Comparison of ENCODE assay signal across 18 cellular contexts in genomic region chr13:107466326-107466725, GRCh38.
DNase-seq lines count a peak whose midpoint lies in the region; ATAC-seq, FAIRE-seq and TF ChIP-seq lines count a peak whose summit lies in the region.
"Had no signal": no experiment of that assay in that cellular context is flagged by ENCODE, and none has a peak within 500 bp of the region (broad histone marks: within the 10 kb centered on the region; RNA-seq: fewer than 3 reads in every experiment).

No MANE protein-coding gene starts in this region.

- no peak overlapping the region for H2AK5ac ChIP-seq in H1 (ENCODE audit: low read depth, low read length)
- H2AK5ac ChIP-seq in mesendoderm (ENCODE audit: low read length) = no peak overlapping the region

- H3K56ac ChIP-seq in H1 (replicated peaks; ENCODE audit: insufficient read length, low read depth, low read length) (no peak overlapping the region), mesendoderm (ENCODE audit: low read length) (no peak overlapping the region)

- no peak overlapping the region for H3K27ac ChIP-seq in GM23248
- H3K27ac ChIP-seq in RWPE1 = no peak overlapping the region
- H3K27ac ChIP-seq in H1 (ENCODE audit: low read depth, low read length) = no peak overlapping the region
- no peak overlapping the region for H3K27ac ChIP-seq in mesendoderm (ENCODE audit: low read depth, low read length)
- H3K27ac ChIP-seq: colonic mucosa, uterus, WERI-Rb-1 had no signal

- H3K79me1 ChIP-seq in H1 (ENCODE audit: low read depth, low read length) (no peaks in the 10 kb centered on the region), mesendoderm (ENCODE audit: low read length) (no peaks in the 10 kb centered on the region)

- H4K20me1 ChIP-seq in GM23248 (ENCODE audit: insufficient read depth) = no peaks in the 10 kb centered on the region
- no peaks in the 10 kb centered on the region for H4K20me1 ChIP-seq in H1 (replicated peaks in 1 of 2; ENCODE audit: control insufficient read depth in 1 of 2, insufficient read depth in 2 of 2, low read length in 2 of 2)

- H3K4me2 ChIP-seq in GM23248 (ENCODE audit: unreplicated experiment) = no peak overlapping the region
- H3K4me2 ChIP-seq in H1 (ENCODE audit: insufficient read depth in 1 of 2, low read depth in 2 of 2, low read length in 2 of 2) = no peak overlapping the region
- no peak overlapping the region for H3K4me2 ChIP-seq in mesendoderm (ENCODE audit: low read length)

- no peaks in the 10 kb centered on the region for H3K23me2 ChIP-seq in H1 (ENCODE audit: low read depth, low read length)

- H3K9me3 ChIP-seq in GM23248 (ENCODE audit: low read depth) (no peaks in the 10 kb centered on the region), H1 (ENCODE audit: insufficient read depth in 2 of 2, low read depth in 1 of 2, low read length in 1 of 2) (no peaks in the 10 kb centered on the region), HAP-1 (no peaks in the 10 kb centered on the region)
- H3K9me3 ChIP-seq: Caco-2, colonic mucosa, uterus had no signal

- H2AFZ ChIP-seq in GM23248 = no peak overlapping the region
- H2AFZ ChIP-seq in H1 (ENCODE audit: low read length) = no peak overlapping the region

- H3K27me3 ChIP-seq in GM23248 (replicated peaks; ENCODE audit: insufficient read depth) (no peaks in the 10 kb centered on the region), H1 (replicated peaks in 1 of 4; ENCODE audit: control insufficient read depth in 3 of 4, extremely low read depth in 1 of 4, insufficient read depth in 3 of 4, low read length in 3 of 4) (no peaks in the 10 kb centered on the region), mesendoderm (ENCODE audit: insufficient read depth, low read length, poor library complexity) (no peaks in the 10 kb centered on the region), HAP-1 (ENCODE audit: low read depth) (no peaks in the 10 kb centered on the region)
- H3K27me3 ChIP-seq: colonic mucosa, uterus had no signal

- H4K5ac ChIP-seq in H1 (ENCODE audit: insufficient read length, low read depth, low read length) = no peak overlapping the region
- H4K5ac ChIP-seq in mesendoderm (ENCODE audit: low read length) = no peak overlapping the region

- H3K4me3 ChIP-seq in GM23248 = no peak overlapping the region
- no peak overlapping the region for H3K4me3 ChIP-seq in H1 (ENCODE audit: extremely low read depth in 1 of 4, insufficient read depth in 2 of 4, low read depth in 3 of 4, low read length in 4 of 4)
- H3K4me3 ChIP-seq in mesendoderm (ENCODE audit: low read length) = no peak overlapping the region
- H3K4me3 ChIP-seq in HAP-1 = no peak overlapping the region
- H3K4me3 ChIP-seq: colonic mucosa, uterus had no signal

- DNase-seq in GM23248 (peak; percentile 61), RWPE1 (ENCODE audit: low spot score) (peak; percentile 11), H1 (ENCODE audit: low read depth in 1 of 2, low spot score in 2 of 2) (peak in 1 of 2 experiments; percentile 15), mesendoderm (peak; percentile 93), HAP-1 (ENCODE audit: low spot score in 2 of 2) (no peak), mucosa of gallbladder (ENCODE audit: low spot score) (no peak), NCI-H1436 treated with DMSO at 0.1 percent for 48 hours (lab: John Stamatoyannopoulos, UW) (no peak)
- DNase-seq: amniotic stem cell; Caco-2; colonic mucosa; NCI-H1694 treated with DMSO at 0.1 percent for 48 hours; NCI-H510A; stimulated activated naive CD8-positive, alpha-beta T cell treated with anti-CD3 and anti-CD28 coated beads, Interleukin-15, amount 100 ng/mL, for 72 hours; uterus; WERI-Rb-1 had no signal

- no peak overlapping the region for H2BK12ac ChIP-seq in H1 (ENCODE audit: low read depth, low read length)

- H3K79me2 ChIP-seq in GM23248 (ENCODE audit: insufficient read depth) (no peaks in the 10 kb centered on the region), H1 (ENCODE audit: control insufficient read depth in 1 of 2, insufficient read depth in 2 of 2, low read length in 2 of 2) (no peaks in the 10 kb centered on the region), mesendoderm (ENCODE audit: control insufficient read depth, insufficient read depth, low read length) (no peaks in the 10 kb centered on the region)

- H2BK120ac ChIP-seq in H1 (replicated peaks; ENCODE audit: low read depth, low read length) = no peak overlapping the region
- H2BK120ac ChIP-seq in mesendoderm (ENCODE audit: low read depth, low read length) = no peak overlapping the region

- no peak for TF ChIP-seq POLR2A in H1 (IDR thresholded peaks at IDR 0.05; ENCODE audit: control extremely low read depth in 1 of 2, low read depth in 2 of 2, low read length in 2 of 2)

- no peak overlapping the region for H2BK15ac ChIP-seq in H1 (ENCODE audit: low read length)
- no peak overlapping the region for H2BK15ac ChIP-seq in mesendoderm (replicated peaks; ENCODE audit: low read depth)

- H3K4me1 ChIP-seq in GM23248 (ENCODE audit: insufficient read depth) (peaks cover 15% of the 10 kb centered on the region), H1 (replicated peaks in 1 of 4; ENCODE audit: control insufficient read depth in 3 of 4, insufficient read depth in 4 of 4, low read length in 3 of 4) (no peaks in the 10 kb centered on the region), mesendoderm (ENCODE audit: control insufficient read depth, low read depth, low read length) (no peaks in the 10 kb centered on the region), HAP-1 (no peaks in the 10 kb centered on the region)
- H3K4me1 ChIP-seq: Caco-2, colonic mucosa, uterus had no signal

- TF ChIP-seq EP300 in H1 (IDR thresholded peaks at IDR 0.05; ENCODE audit: borderline replicate concordance in 1 of 2, low read depth in 2 of 2, low read length in 2 of 2) = no peak

- H3K14ac ChIP-seq in H1 (ENCODE audit: insufficient read length) = no peak overlapping the region

- H4K8ac ChIP-seq in H1 (ENCODE audit: extremely low read depth, insufficient read depth, low read length) (no peak overlapping the region), mesendoderm (ENCODE audit: low read depth, low read length) (no peak overlapping the region)

- no peak overlapping the region for H2BK20ac ChIP-seq in H1 (ENCODE audit: low read length)

- H3K23ac ChIP-seq in H1 (ENCODE audit: insufficient read length) = no peak overlapping the region
- no peak overlapping the region for H3K23ac ChIP-seq in mesendoderm (ENCODE audit: low read length)

- POLR2A ChIA-PET in RWPE1 (lab: Yijun Ruan, JAX; ENCODE audit: low non-redundant PET) (no interaction called here), H1 (lab: Charles Lee; ENCODE audit: partially characterized antibody) (no interaction called here)

- no peak for ATAC-seq in GM18517 (IDR thresholded peaks at IDR 0.05; ENCODE audit: unreplicated experiment)
- ATAC-seq: activated T-helper 17 cell treated with anti-CD3 and anti-CD28 coated beads, Interleukin-2, amount 50 U/mL, for 72 hours; esophagus mucosa; stimulated activated naive CD8-positive, alpha-beta T cell treated with anti-CD3 and anti-CD28 coated beads, Interleukin-15, amount 100 ng/mL, for 72 hours had no signal

- H3K9ac ChIP-seq in GM23248 = no peak overlapping the region
- H3K9ac ChIP-seq in H1 (replicated peaks in 1 of 4; ENCODE audit: extremely low read depth in 1 of 4, low read depth in 3 of 4, low read length in 3 of 4) = no peak overlapping the region
- no peak overlapping the region for H3K9ac ChIP-seq in mesendoderm (ENCODE audit: low read length)

- no peak overlapping the region for H3K18ac ChIP-seq in H1 (ENCODE audit: extremely low read depth, low read length)
- no peak overlapping the region for H3K18ac ChIP-seq in mesendoderm (ENCODE audit: low read length)

- WGBS in GM23248 (ENCODE audit: low coverage in 1 of 2, low lambda C conversion rate in 2 of 2, missing lambda C conversion rate in 2 of 2), 2 experiments = 39 to 50% methylated on average over 1 of the region's 1 CpG
- WGBS in H1 (ENCODE audit: extremely low coverage in 1 of 2, insufficient coverage in 1 of 2, insufficient read length in 1 of 2, insufficient replicate concordance in 2 of 2, low coverage in 1 of 2, low lambda C conversion rate in 2 of 2, missing lambda C conversion rate in 1 of 2), 2 experiments = 100% methylated on average over 1 of the region's 1 CpG; no CpG with 5 or more reads in 1 of the 2 experiments
- no CpG with 5 or more reads among the region's 1 CpG for WGBS in mesendoderm (ENCODE audit: extremely low coverage, insufficient coverage, low lambda C conversion rate)

- CTCF ChIA-PET in RWPE1 (lab: Yijun Ruan, JAX) (no interaction called here), H1 (lab: Charles Lee; ENCODE audit: partially characterized antibody) (no interaction called here)

- H3K9me2 ChIP-seq in GM23248 (ENCODE audit: insufficient read depth) = no peaks in the 10 kb centered on the region

- no peak for TF ChIP-seq RAD21 in H1 (IDR thresholded peaks at IDR 0.05 in 1 of 2, conservative IDR thresholded peaks at IDR 0.05 in 1 of 2; ENCODE audit: low read depth in 2 of 2, low read length in 2 of 2)

- no peak overlapping the region for H4K91ac ChIP-seq in H1 (replicated peaks; ENCODE audit: insufficient read length, low read length)

- H3K36me3 ChIP-seq in GM23248 (ENCODE audit: low read depth) (no peaks in the 10 kb centered on the region), H1 (ENCODE audit: control insufficient read depth in 2 of 4, insufficient read depth in 4 of 4, low read length in 3 of 4) (no peaks in the 10 kb centered on the region), mesendoderm (ENCODE audit: control insufficient read depth, insufficient read depth, low read length) (no peaks in the 10 kb centered on the region), HAP-1 (replicated peaks) (no peaks in the 10 kb centered on the region)
- H3K36me3 ChIP-seq: colonic mucosa, uterus, WERI-Rb-1 had no signal

- no peak for FAIRE-seq in H1 (lab: Jason Lieb, UNC)

- H2BK5ac ChIP-seq in H1 (ENCODE audit: low read depth, low read length) (no peak overlapping the region), mesendoderm (ENCODE audit: low read length) (no peak overlapping the region)

- in situ Hi-C loops in GM23248 (cut with MboI) = no loop called here
- in situ Hi-C loops in HAP-1 (cut with MboI; ENCODE audit: low sequenced_read_pairs) = no loop called here

- no peaks in the 10 kb centered on the region for H3F3A ChIP-seq in GM23248 (ENCODE audit: insufficient read depth)

- no peak for TF ChIP-seq CTCF in RWPE1 (conservative IDR thresholded peaks at IDR 0.05; ENCODE audit: low read depth)
- no peak for TF ChIP-seq CTCF in H1 (IDR thresholded peaks at IDR 0.05; ENCODE audit: control extremely low read depth in 1 of 3, insufficient read depth in 1 of 3, low read depth in 1 of 3, low read length in 3 of 3)

- H3K4ac ChIP-seq in H1 (replicated peaks; ENCODE audit: insufficient read length, low read depth, low read length) (no peak overlapping the region), mesendoderm (ENCODE audit: low read depth, low read length) (no peak overlapping the region)

TF ChIP-seq in H1, 55 proteins besides CTCF, POLR2A, EP300 and RAD21 (continues in another document):
- no peak for TF ChIP-seq CBX5 (IDR thresholded peaks at IDR 0.05; ENCODE audit: low read depth, low read length)
- no peak for TF ChIP-seq SIX5 (IDR thresholded peaks at IDR 0.05; ENCODE audit: low read depth, low read length)
- peak; percentile 48; the same call in 1 of the 2 replicates for TF ChIP-seq JUND (IDR thresholded peaks at IDR 0.05; ENCODE audit: low read length)
- no peak for TF ChIP-seq ASH2L (IDR thresholded peaks at IDR 0.05; ENCODE audit: low read length)
- TF ChIP-seq YY1 (IDR thresholded peaks at IDR 0.05; ENCODE audit: low read depth, low read length) = no peak

Comparison
In these comparisons a context has a peak if more than half of its experiments do, and no peak if none do; other contexts are left out.
1. DNase-seq: peak in GM23248 (single experiment), RWPE1 (single experiment) and mesendoderm (single experiment); none in HAP-1 (0 of 2), mucosa of gallbladder (single experiment) and NCI-H1436 treated with DMSO at 0.1 percent for 48 hours (single experiment).